ENCODE assay signal across 19 cellular contexts in genomic region chr15:101362359-101362758, GRCh38.
"Had no signal": no experiment of that assay in that cellular context is flagged by ENCODE, and none has a peak within 500 bp of the region (broad histone marks: within the 10 kb centered on the region; RNA-seq: fewer than 3 reads in every experiment).

No MANE protein-coding gene starts in this region.

- H3K9me3 ChIP-seq: SK-N-SH had no signal

- H3K4me2 ChIP-seq: KMS-11, SK-N-SH had no signal

- ATAC-seq: HepG2, K562 had no signal

- H3K4me3 ChIP-seq: K562 had no signal

- H3K9ac ChIP-seq: KMS-11, SK-N-SH had no signal

- H3K27ac ChIP-seq: KMS-11 had no signal

- DNase-seq: Kasumi-1, MM.1S, NCI-H1092 treated with DMSO at 0.1 percent for 48 hours, NCI-H1436, NCI-H187, NCI-H2029, NCI-H2081 treated with DMSO at 0.1 percent for 48 hours, NCI-H226, NCI-H446, NCI-H510A, NCI-H524 treated with DMSO at 0.1 percent for 48 hours, NCI-H69, NCI-H774, RPMI8226, SHP77, SK-N-SH had no signal
